In the genomic region with DNA sequence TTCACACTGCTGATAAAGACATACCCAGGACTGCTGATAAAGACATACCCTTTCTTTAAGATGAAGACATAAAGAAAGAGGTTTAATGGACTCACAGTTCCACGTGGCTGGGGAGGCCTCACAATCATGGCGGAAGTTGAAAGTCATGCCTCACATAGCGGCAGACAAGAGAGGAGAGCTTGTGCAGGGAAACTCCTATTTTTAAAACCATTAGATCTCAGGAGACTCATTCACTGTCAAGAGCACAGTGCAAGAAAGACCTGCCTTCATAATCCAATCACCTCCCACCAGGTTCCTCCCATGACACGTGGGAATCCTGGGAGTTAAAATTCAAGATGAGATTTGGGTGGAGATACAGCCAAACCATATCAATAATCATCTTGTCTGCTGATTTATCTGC, we compare ENCODE assay signal across 23 cellular contexts.
"Had no signal": no experiment of that assay in that cellular context is flagged by ENCODE, and none has a peak within 500 bp of the region (broad histone marks: within the 10 kb centered on the region; RNA-seq: fewer than 3 reads in every experiment).

No MANE protein-coding gene starts in this region.

- H3K27ac ChIP-seq: colonic mucosa, coronary artery, dorsolateral prefrontal cortex, epithelial cell of prostate, esophagus muscularis mucosa, esophagus squamous epithelium, foreskin keratinocyte, gastrocnemius medialis, gastroesophageal sphincter, heart left ventricle, heart right ventricle had no signal

- H3K9me3 ChIP-seq: colonic mucosa, esophagus muscularis mucosa, esophagus squamous epithelium, gastrocnemius medialis, gastroesophageal sphincter, heart left ventricle, heart right ventricle had no signal

- ATAC-seq: effector memory CD8-positive, alpha-beta T cell; esophagus mucosa; foreskin keratinocyte; gastrocnemius medialis; gastroesophageal sphincter; heart left ventricle; heart right ventricle had no signal

- H3K4me3 ChIP-seq: colonic mucosa, coronary artery, dorsolateral prefrontal cortex, esophagus muscularis mucosa, esophagus squamous epithelium, gastrocnemius medialis, gastroesophageal sphincter, heart left ventricle, heart right ventricle had no signal

- H3K4me1 ChIP-seq: colonic mucosa, esophagus muscularis mucosa, esophagus squamous epithelium, foreskin keratinocyte, gastrocnemius medialis, gastroesophageal sphincter, heart left ventricle, heart right ventricle had no signal

- DNase-seq: colonic mucosa; cortex of kidney; dermis blood vessel endothelial cell; dorsolateral prefrontal cortex; effector CD8-positive, alpha-beta T cell; effector memory CD4-positive, alpha-beta T cell; effector memory CD8-positive, alpha-beta T cell; endodermal cell; erythroblast; esophagus squamous epithelium; foreskin fibroblast; foreskin keratinocyte; foreskin melanocyte; gastrocnemius medialis; glutamatergic neuron; head of caudate nucleus; heart left ventricle; heart right ventricle had no signal

- H3K27me3 ChIP-seq: colonic mucosa, dorsolateral prefrontal cortex, esophagus muscularis mucosa, esophagus squamous epithelium, foreskin keratinocyte, gastrocnemius medialis, gastroesophageal sphincter, heart left ventricle, heart right ventricle had no signal

- H3K36me3 ChIP-seq: colonic mucosa, esophagus muscularis mucosa, esophagus squamous epithelium, gastrocnemius medialis, gastroesophageal sphincter, heart left ventricle, heart right ventricle had no signal
